1 cellular context compared by ENCODE assay signal in the genomic region with DNA sequence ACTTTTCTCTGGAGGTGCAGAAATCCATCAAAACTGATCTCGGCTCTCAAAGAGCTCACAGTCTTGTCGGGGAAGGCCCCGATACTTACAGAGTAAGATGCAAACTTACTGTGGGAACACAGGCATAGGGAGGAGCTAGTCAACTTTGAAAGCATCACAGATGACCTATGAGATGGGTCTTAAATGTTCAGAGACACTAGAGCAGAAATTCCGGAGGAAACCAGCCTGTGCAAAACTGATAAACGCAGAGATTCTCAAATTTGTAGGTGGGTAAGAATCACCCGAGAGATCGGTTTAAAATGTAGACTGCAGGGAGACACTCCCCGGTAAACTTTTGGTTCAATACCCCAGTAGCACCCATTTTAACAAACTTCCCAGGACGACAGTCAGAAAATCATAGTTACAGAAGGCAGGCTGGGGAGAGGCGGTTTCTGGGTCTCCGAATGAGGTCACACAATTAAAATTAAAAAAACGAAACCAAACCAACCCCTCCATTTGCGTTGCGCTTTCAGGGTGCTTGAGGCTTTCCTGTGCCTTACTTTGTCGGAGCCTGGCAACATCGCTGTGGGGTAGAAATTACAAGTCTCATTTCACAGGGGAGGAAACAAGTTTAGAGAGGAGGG.
TF ChIP-seq lines count a peak whose summit lies in the region.

No MANE protein-coding gene starts in this region.

TF ChIP-seq in HEK293, 187 proteins besides CTCF, POLR2A, EP300 and RAD21 (continued from another document):
- TF ChIP-seq, protein P1, sequence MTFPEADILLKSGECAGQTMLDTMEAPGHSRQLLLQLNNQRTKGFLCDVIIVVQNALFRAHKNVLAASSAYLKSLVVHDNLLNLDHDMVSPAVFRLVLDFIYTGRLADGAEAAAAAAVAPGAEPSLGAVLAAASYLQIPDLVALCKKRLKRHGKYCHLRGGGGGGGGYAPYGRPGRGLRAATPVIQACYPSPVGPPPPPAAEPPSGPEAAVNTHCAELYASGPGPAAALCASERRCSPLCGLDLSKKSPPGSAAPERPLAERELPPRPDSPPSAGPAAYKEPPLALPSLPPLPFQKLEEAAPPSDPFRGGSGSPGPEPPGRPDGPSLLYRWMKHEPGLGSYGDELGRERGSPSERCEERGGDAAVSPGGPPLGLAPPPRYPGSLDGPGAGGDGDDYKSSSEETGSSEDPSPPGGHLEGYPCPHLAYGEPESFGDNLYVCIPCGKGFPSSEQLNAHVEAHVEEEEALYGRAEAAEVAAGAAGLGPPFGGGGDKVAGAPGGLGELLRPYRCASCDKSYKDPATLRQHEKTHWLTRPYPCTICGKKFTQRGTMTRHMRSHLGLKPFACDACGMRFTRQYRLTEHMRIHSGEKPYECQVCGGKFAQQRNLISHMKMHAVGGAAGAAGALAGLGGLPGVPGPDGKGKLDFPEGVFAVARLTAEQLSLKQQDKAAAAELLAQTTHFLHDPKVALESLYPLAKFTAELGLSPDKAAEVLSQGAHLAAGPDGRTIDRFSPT (tag by site-specific recombination; IDR thresholded peaks at IDR 0.05): no peak
- TF ChIP-seq ZNF76 (tag by site-specific recombination; IDR thresholded peaks at IDR 0.05; ENCODE audit: borderline replicate concordance, low read depth) (no peak), IKZF3 (tag by site-specific recombination; IDR thresholded peaks at IDR 0.05) (no peak), ZNF433 (tag by site-specific recombination; IDR thresholded peaks at IDR 0.05; ENCODE audit: low read depth) (no peak), ZNF266 (tag by site-specific recombination; IDR thresholded peaks at IDR 0.05; ENCODE audit: low read depth) (no peak), MZF1 (tag by site-specific recombination; IDR thresholded peaks at IDR 0.05; ENCODE audit: borderline replicate concordance) (no peak), ZFP37 (tag by site-specific recombination; IDR thresholded peaks at IDR 0.05) (peak; percentile 81; the same call in 1 of the 2 replicates), ZNF394 (tag by site-specific recombination; IDR thresholded peaks at IDR 0.05; ENCODE audit: borderline replicate concordance) (no peak), ZXDB (tag by site-specific recombination; IDR thresholded peaks at IDR 0.05) (no peak), ZNF10 (tag by site-specific recombination; IDR thresholded peaks at IDR 0.05) (no peak), GLIS1 (tag by site-specific recombination; IDR thresholded peaks at IDR 0.05) (no peak), GLI2 (tag by site-specific recombination; IDR thresholded peaks at IDR 0.05; ENCODE audit: borderline replicate concordance, low read depth) (no peak), ZSCAN16 (tag by site-specific recombination; IDR thresholded peaks at IDR 0.05) (no peak), ZNF585B (tag by site-specific recombination; IDR thresholded peaks at IDR 0.05) (no peak), SP2 (tag by site-specific recombination; IDR thresholded peaks at IDR 0.05) (no peak), SP7 (tag by site-specific recombination; IDR thresholded peaks at IDR 0.05) (no peak; the same call in 1 of the 2 replicates), KLF7 (tag by site-specific recombination; IDR thresholded peaks at IDR 0.05; ENCODE audit: borderline replicate concordance) (no peak), ZIC2 (tag by site-specific recombination; IDR thresholded peaks at IDR 0.05) (no peak)
- TF ChIP-seq, protein P2, sequence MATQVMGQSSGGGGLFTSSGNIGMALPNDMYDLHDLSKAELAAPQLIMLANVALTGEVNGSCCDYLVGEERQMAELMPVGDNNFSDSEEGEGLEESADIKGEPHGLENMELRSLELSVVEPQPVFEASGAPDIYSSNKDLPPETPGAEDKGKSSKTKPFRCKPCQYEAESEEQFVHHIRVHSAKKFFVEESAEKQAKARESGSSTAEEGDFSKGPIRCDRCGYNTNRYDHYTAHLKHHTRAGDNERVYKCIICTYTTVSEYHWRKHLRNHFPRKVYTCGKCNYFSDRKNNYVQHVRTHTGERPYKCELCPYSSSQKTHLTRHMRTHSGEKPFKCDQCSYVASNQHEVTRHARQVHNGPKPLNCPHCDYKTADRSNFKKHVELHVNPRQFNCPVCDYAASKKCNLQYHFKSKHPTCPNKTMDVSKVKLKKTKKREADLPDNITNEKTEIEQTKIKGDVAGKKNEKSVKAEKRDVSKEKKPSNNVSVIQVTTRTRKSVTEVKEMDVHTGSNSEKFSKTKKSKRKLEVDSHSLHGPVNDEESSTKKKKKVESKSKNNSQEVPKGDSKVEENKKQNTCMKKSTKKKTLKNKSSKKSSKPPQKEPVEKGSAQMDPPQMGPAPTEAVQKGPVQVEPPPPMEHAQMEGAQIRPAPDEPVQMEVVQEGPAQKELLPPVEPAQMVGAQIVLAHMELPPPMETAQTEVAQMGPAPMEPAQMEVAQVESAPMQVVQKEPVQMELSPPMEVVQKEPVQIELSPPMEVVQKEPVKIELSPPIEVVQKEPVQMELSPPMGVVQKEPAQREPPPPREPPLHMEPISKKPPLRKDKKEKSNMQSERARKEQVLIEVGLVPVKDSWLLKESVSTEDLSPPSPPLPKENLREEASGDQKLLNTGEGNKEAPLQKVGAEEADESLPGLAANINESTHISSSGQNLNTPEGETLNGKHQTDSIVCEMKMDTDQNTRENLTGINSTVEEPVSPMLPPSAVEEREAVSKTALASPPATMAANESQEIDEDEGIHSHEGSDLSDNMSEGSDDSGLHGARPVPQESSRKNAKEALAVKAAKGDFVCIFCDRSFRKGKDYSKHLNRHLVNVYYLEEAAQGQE (tag by site-specific recombination; IDR thresholded peaks at IDR 0.05): no peak
- TF ChIP-seq, protein P3, sequence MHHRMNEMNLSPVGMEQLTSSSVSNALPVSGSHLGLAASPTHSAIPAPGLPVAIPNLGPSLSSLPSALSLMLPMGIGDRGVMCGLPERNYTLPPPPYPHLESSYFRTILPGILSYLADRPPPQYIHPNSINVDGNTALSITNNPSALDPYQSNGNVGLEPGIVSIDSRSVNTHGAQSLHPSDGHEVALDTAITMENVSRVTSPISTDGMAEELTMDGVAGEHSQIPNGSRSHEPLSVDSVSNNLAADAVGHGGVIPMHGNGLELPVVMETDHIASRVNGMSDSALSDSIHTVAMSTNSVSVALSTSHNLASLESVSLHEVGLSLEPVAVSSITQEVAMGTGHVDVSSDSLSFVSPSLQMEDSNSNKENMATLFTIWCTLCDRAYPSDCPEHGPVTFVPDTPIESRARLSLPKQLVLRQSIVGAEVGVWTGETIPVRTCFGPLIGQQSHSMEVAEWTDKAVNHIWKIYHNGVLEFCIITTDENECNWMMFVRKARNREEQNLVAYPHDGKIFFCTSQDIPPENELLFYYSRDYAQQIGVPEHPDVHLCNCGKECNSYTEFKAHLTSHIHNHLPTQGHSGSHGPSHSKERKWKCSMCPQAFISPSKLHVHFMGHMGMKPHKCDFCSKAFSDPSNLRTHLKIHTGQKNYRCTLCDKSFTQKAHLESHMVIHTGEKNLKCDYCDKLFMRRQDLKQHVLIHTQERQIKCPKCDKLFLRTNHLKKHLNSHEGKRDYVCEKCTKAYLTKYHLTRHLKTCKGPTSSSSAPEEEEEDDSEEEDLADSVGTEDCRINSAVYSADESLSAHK (tag by site-specific recombination; IDR thresholded peaks at IDR 0.05): peak; percentile 97
- TF ChIP-seq, protein P4, sequence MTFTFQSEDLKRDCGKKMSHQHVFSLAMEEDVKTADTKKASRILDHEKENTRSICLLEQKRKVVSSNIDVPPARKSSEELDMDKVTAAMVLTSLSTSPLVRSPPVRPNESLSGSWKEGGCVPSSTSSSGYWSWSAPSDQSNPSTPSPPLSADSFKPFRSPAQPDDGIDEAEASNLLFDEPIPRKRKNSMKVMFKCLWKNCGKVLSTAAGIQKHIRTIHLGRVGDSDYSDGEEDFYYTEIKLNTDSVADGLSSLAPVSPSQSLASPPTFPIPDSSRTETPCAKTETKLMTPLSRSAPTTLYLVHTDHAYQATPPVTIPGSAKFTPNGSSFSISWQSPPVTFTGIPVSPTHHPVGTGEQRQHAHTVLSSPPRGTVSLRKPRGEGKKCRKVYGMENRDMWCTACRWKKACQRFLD (tag by site-specific recombination; IDR thresholded peaks at IDR 0.05): no peak
